8 cellular contexts compared by ENCODE assay signal in genomic region chr3:129315386-129315991, GRCh38. TPM values are rescaled to one million over a fixed set of nuclear protein-coding genes. Genes with fewer than 3 reads are reported as not detected.
DNase-seq lines count a peak whose midpoint lies in the region; ATAC-seq and TF ChIP-seq lines count a peak whose summit lies in the region.

No MANE protein-coding gene starts in this region.

- H3K27ac ChIP-seq in left ventricle myocardium inferior (replicated peaks) = peak overlapping the region; percentile 96

- no peaks in the 10 kb centered on the region for H3K9me3 Mint-ChIP-seq in activated naive CD8-positive, alpha-beta T cell treated with anti-CD3 and anti-CD28 coated beads, Interleukin-2, amount 10 ng/mL, durations not matched to agents 7 days and 5 days

- DNase-seq in NCI-H82 (lab: John Stamatoyannopoulos, UW) (peak; percentile 56), NCI-H82 treated with DMSO at 0.1 percent for 48 hours (lab: John Stamatoyannopoulos, UW; ENCODE audit: unreplicated experiment) (no peak), NCI-H69 (lab: John Stamatoyannopoulos, UW) (peak; percentile 62), left ventricle myocardium inferior (peak; percentile 42), putamen (ENCODE audit: low spot score) (peak; percentile 26), COLO829 (ENCODE audit: low spot score) (no peak)
- DNase-seq in activated naive CD8-positive, alpha-beta T cell treated with anti-CD3 and anti-CD28 coated beads, Interleukin-2, amount 10 ng/mL, durations not matched to agents 7 days and 5 days = peak; percentile 66

- H3K4me1 ChIP-seq in left ventricle myocardium inferior = peaks cover 50% of the 10 kb centered on the region

- ATAC-seq in activated naive CD8-positive, alpha-beta T cell treated with anti-CD3 and anti-CD28 coated beads, Interleukin-2, amount 10 ng/mL, durations not matched to agents 7 days and 5 days (ENCODE audit: low read depth) = peak; percentile 6
- ATAC-seq in HG03342 (IDR thresholded peaks at IDR 0.05; ENCODE audit: unreplicated experiment) = no peak

- no peaks in the 10 kb centered on the region for H3K27me3 Mint-ChIP-seq in activated naive CD8-positive, alpha-beta T cell treated with anti-CD3 and anti-CD28 coated beads, Interleukin-2, amount 10 ng/mL, durations not matched to agents 7 days and 5 days

- no peak for TF ChIP-seq CTCF in left ventricle myocardium inferior (IDR thresholded peaks at IDR 0.05; ENCODE audit: borderline replicate concordance)

- intact Hi-C loops in left ventricle myocardium inferior (cut with micrococcal nuclease) = no loop called here

- H3K27me3 ChIP-seq in left ventricle myocardium inferior (ENCODE audit: low read depth) = no peaks in the 10 kb centered on the region

- POLR2A ChIA-PET in activated naive CD8-positive, alpha-beta T cell treated with anti-CD3 and anti-CD28 coated beads, Interleukin-2, amount 10 ng/mL, durations not matched to agents 7 days and 5 days (lab: Charles Lee) = interaction anchor here (0.6 to 6.1 kb wide), 49 partner anchors 8 to 698 kb away, joined by 3 to 102 read pairs (median 5); partner anchors contain the start of genes ACAD9, CFAP92, CNBP and COPG1

- H3K9me3 ChIP-seq in left ventricle myocardium inferior (replicated peaks) = no peaks in the 10 kb centered on the region

- peak overlapping the region; percentile 98 for H3K27ac Mint-ChIP-seq in activated naive CD8-positive, alpha-beta T cell treated with anti-CD3 and anti-CD28 coated beads, Interleukin-2, amount 10 ng/mL, durations not matched to agents 7 days and 5 days

- H3K4me3 ChIP-seq in left ventricle myocardium inferior = peak overlapping the region; percentile 97

- peak overlapping the region; percentile 98 for H3K4me3 Mint-ChIP-seq in activated naive CD8-positive, alpha-beta T cell treated with anti-CD3 and anti-CD28 coated beads, Interleukin-2, amount 10 ng/mL, durations not matched to agents 7 days and 5 days

- H3K36me3 ChIP-seq in left ventricle myocardium inferior = no peaks in the 10 kb centered on the region

- H3K36me3 Mint-ChIP-seq in activated naive CD8-positive, alpha-beta T cell treated with anti-CD3 and anti-CD28 coated beads, Interleukin-2, amount 10 ng/mL, durations not matched to agents 7 days and 5 days = peaks cover 9% of the 10 kb centered on the region

- peaks cover 32% of the 10 kb centered on the region for H3K4me1 Mint-ChIP-seq in activated naive CD8-positive, alpha-beta T cell treated with anti-CD3 and anti-CD28 coated beads, Interleukin-2, amount 10 ng/mL, durations not matched to agents 7 days and 5 days

RNA-seq across cellular contexts. Expression of gene HMCES, which starts 36.8 kb away (rescaled TPM):
- total RNA-seq in activated naive CD8-positive, alpha-beta T cell treated with anti-CD3 and anti-CD28 coated beads, Interleukin-2, amount 10 ng/mL, durations not matched to agents 7 days and 5 days = 10 to 100 TPM; 59.7 to 60.8 TPM
- 38.5 TPM for total RNA-seq in left ventricle myocardium inferior

Comparison
In these comparisons a context has a peak if more than half of its experiments do, and no peak if none do; other contexts are left out.
1. DNase-seq: peak in NCI-H82 (single experiment), NCI-H69 (single experiment), activated naive CD8-positive, alpha-beta T cell treated with anti-CD3 and anti-CD28 coated beads, Interleukin-2, amount 10 ng/mL, durations not matched to agents 7 days and 5 days (single experiment), left ventricle myocardium inferior (single experiment) and putamen (single experiment); none in NCI-H82 treated with DMSO at 0.1 percent for 48 hours (single experiment) and COLO829 (single experiment).